In genomic region chr4:173475751-173476150, GRCh38 we compare ENCODE assay signal across 25 cellular contexts.
"Had no signal": no experiment of that assay in that cellular context is flagged by ENCODE, and none has a peak within 500 bp of the region (broad histone marks: within the 10 kb centered on the region; RNA-seq: fewer than 3 reads in every experiment).

No MANE protein-coding gene starts in this region.

- ATAC-seq: effector memory CD8-positive, alpha-beta T cell; esophagus mucosa; foreskin keratinocyte; gastrocnemius medialis; gastroesophageal sphincter; heart left ventricle; heart right ventricle had no signal

- H3K27me3 ChIP-seq: colonic mucosa, dorsolateral prefrontal cortex, esophagus muscularis mucosa, esophagus squamous epithelium, foreskin keratinocyte, gastrocnemius medialis, gastroesophageal sphincter, heart left ventricle, heart right ventricle, hepatocyte had no signal

- H3K36me3 ChIP-seq: colonic mucosa, esophagus muscularis mucosa, esophagus squamous epithelium, gastrocnemius medialis, gastroesophageal sphincter, heart left ventricle, heart right ventricle had no signal

- H3K9me3 ChIP-seq: colonic mucosa, esophagus muscularis mucosa, esophagus squamous epithelium, gastrocnemius medialis, gastroesophageal sphincter, heart left ventricle, heart right ventricle had no signal

- DNase-seq: colonic mucosa; cortex of kidney; dermis blood vessel endothelial cell; dorsolateral prefrontal cortex; effector CD4-positive, alpha-beta T cell; effector CD8-positive, alpha-beta T cell; effector memory CD4-positive, alpha-beta T cell; effector memory CD8-positive, alpha-beta T cell; endodermal cell; erythroblast; esophagus squamous epithelium; foreskin fibroblast; foreskin keratinocyte; foreskin melanocyte; gastrocnemius medialis; glutamatergic neuron; head of caudate nucleus; heart left ventricle; heart right ventricle; hippocampal formation had no signal

- H3K4me3 ChIP-seq: colonic mucosa, coronary artery, dorsolateral prefrontal cortex, esophagus muscularis mucosa, esophagus squamous epithelium, gastrocnemius medialis, gastroesophageal sphincter, heart left ventricle, heart right ventricle, hepatocyte had no signal

- H3K4me1 ChIP-seq: colonic mucosa, esophagus squamous epithelium, foreskin keratinocyte, gastrocnemius medialis, heart left ventricle, heart right ventricle had no signal
